10 cellular contexts compared by ENCODE assay signal in genomic region chr10:133259603-133259992, GRCh38. TPM values are rescaled to one million over a fixed set of nuclear protein-coding genes. Genes with fewer than 3 reads are reported as not detected.
A peak's percentile ranks its signal among the peaks of the same experiment; 100 is the strongest.
DNase-seq lines count a peak whose midpoint lies in the region; ATAC-seq and TF ChIP-seq lines count a peak whose summit lies in the region.
"Had no signal": no experiment of that assay in that cellular context is flagged by ENCODE, and none has a peak within 500 bp of the region (broad histone marks: within the 10 kb centered on the region; RNA-seq: fewer than 3 reads in every experiment).

No MANE protein-coding gene starts in this region.

- DNase-seq in CD4-positive, alpha-beta memory T cell, result peak in 1 of 5 donors; percentile 39
- DNase-seq in MG63 (peak; percentile 17), osteocyte (ENCODE audit: extremely low spot score, unreplicated experiment) (no peak), kidney tubule cell (ENCODE audit: low spot score) (no peak), NOMO-1 treated with DMSO at 0.1 percent for 48 hours (lab: John Stamatoyannopoulos, UW; ENCODE audit: unreplicated experiment) (no peak)
- DNase-seq in central memory CD8-positive, alpha-beta T cell (ENCODE audit: low spot score in 2 of 2), result no peak
- DNase-seq: DMS79 treated with DMSO at 0.1 percent for 48 hours had no signal

- H3K9me3 ChIP-seq in CD4-positive, alpha-beta memory T cell (ENCODE audit: control insufficient read depth in 1 of 2, low read length in 2 of 2), result no peaks in the 10 kb centered on the region
- H3K9me3 ChIP-seq in MG63, result no peaks in the 10 kb centered on the region
- H3K9me3 ChIP-seq: testis had no signal

- peak overlapping the region; percentile 72 for H3K27ac ChIP-seq in CD4-positive, alpha-beta memory T cell (ENCODE audit: low read depth, low read length)

- no peaks in the 10 kb centered on the region for H3K9me3 Mint-ChIP-seq in CD4-positive, alpha-beta memory T cell
- H3K9me3 Mint-ChIP-seq in central memory CD8-positive, alpha-beta T cell, result no peaks in the 10 kb centered on the region
- H3K9me3 Mint-ChIP-seq in osteocyte (ENCODE audit: unreplicated experiment), result no peaks in the 10 kb centered on the region

- CTCF ChIA-PET in CD4-positive, alpha-beta memory T cell (lab: Charles Lee; ENCODE audit: partially characterized antibody), result interaction anchor here (1.0 to 5.6 kb wide), 7 partner anchors 8 to 116 kb away, joined by 3 to 22 read pairs (median 6); no protein-coding TSS in a partner anchor

- peaks cover 23 to 77% (median 57%) of the 10 kb centered on the region in 4 donors for H3K4me1 Mint-ChIP-seq in CD4-positive, alpha-beta memory T cell
- H3K4me1 Mint-ChIP-seq in central memory CD8-positive, alpha-beta T cell, result peaks cover 48% of the 10 kb centered on the region
- H3K4me1 Mint-ChIP-seq in osteocyte (ENCODE audit: unreplicated experiment), result peaks cover 33% of the 10 kb centered on the region

- no peaks in the 10 kb centered on the region for H3K27me3 ChIP-seq in CD4-positive, alpha-beta memory T cell (ENCODE audit: insufficient read depth, low read length)
- H3K27me3 ChIP-seq in MG63, result no peaks in the 10 kb centered on the region
- H3K27me3 ChIP-seq: testis had no signal

- H3K27me3 Mint-ChIP-seq in CD4-positive, alpha-beta memory T cell, result peaks cover 0 to 4% of the 10 kb centered on the region in 2 donors
- no peaks in the 10 kb centered on the region for H3K27me3 Mint-ChIP-seq in central memory CD8-positive, alpha-beta T cell
- no peaks in the 10 kb centered on the region for H3K27me3 Mint-ChIP-seq in osteocyte (ENCODE audit: unreplicated experiment)

- H3K36me3 ChIP-seq in CD4-positive, alpha-beta memory T cell (ENCODE audit: insufficient read depth, low read length), result no peaks in the 10 kb centered on the region
- no peaks in the 10 kb centered on the region for H3K36me3 ChIP-seq in MG63

- H3K4me1 ChIP-seq in CD4-positive, alpha-beta memory T cell (ENCODE audit: insufficient read depth, low read length), result peaks cover 71% of the 10 kb centered on the region

- intact Hi-C loops in CD4-positive, alpha-beta memory T cell (cut with micrococcal nuclease), result loop anchor here (10.0 kb wide), 1 partner anchor 1355 kb away; the partner anchor contains the start of gene PPP2R2D

- H3K4me3 Mint-ChIP-seq in CD4-positive, alpha-beta memory T cell, result peak overlapping the region; percentile 55 to 89 (median 77)
- H3K4me3 Mint-ChIP-seq in central memory CD8-positive, alpha-beta T cell, result peak overlapping the region; percentile 74
- peak overlapping the region; percentile 40 for H3K4me3 Mint-ChIP-seq in osteocyte (ENCODE audit: unreplicated experiment)

- peak overlapping the region; percentile 95 to 99 (median 98) for H3K27ac Mint-ChIP-seq in CD4-positive, alpha-beta memory T cell
- H3K27ac Mint-ChIP-seq in central memory CD8-positive, alpha-beta T cell (ENCODE audit: low read depth), result peak overlapping the region; percentile 90
- H3K27ac Mint-ChIP-seq in osteocyte (ENCODE audit: unreplicated experiment), result peak overlapping the region; percentile 85

- peaks cover 0 to 9% of the 10 kb centered on the region in 2 donors for H3K36me3 Mint-ChIP-seq in CD4-positive, alpha-beta memory T cell
- peaks cover 12% of the 10 kb centered on the region for H3K36me3 Mint-ChIP-seq in central memory CD8-positive, alpha-beta T cell (ENCODE audit: insufficient read depth)
- H3K36me3 Mint-ChIP-seq in osteocyte (ENCODE audit: unreplicated experiment), result no peaks in the 10 kb centered on the region

- POLR2A ChIA-PET in CD4-positive, alpha-beta memory T cell (lab: Charles Lee; ENCODE audit: partially characterized antibody), result interaction anchor here (0.8 to 13.2 kb wide), 7 partner anchors 8 to 131 kb away, joined by 3 to 236 read pairs (median 6); partner anchors contain the start of gene ADAM8

- no peak overlapping the region for H3K4me3 ChIP-seq in CD4-positive, alpha-beta memory T cell (ENCODE audit: low read length in 2 of 2)
- no peak overlapping the region for H3K4me3 ChIP-seq in MG63
- H3K4me3 ChIP-seq: testis had no signal

- no peak for TF ChIP-seq CTCF in osteocyte (IDR thresholded peaks at IDR 0.05)

- ATAC-seq in central memory CD8-positive, alpha-beta T cell (replicated peaks; ENCODE audit: extremely low read depth, poor library complexity, severe bottlenecking), result no peak
- ATAC-seq in GM19351 (IDR thresholded peaks at IDR 0.05; ENCODE audit: unreplicated experiment), result no peak
- no peak for ATAC-seq in GM21619 (IDR thresholded peaks at IDR 0.05; ENCODE audit: unreplicated experiment)

RNA-seq across cellular contexts. Expression of gene ADAM8, which starts 17.1 kb away (rescaled TPM):
- total RNA-seq in CD4-positive, alpha-beta memory T cell, result 10 to 100 TPM; 87.2 to 90.3 TPM
- 10 to 100 TPM; 63.9 to 97.8 TPM for polyA plus RNA-seq in CD4-positive, alpha-beta memory T cell
- total RNA-seq in MG63 (2014; rRNA removed; shearing (Covaris generic); ENCODE audit: low replicate concordance), result 0.52 and 1.5 TPM in 2 replicates
- total RNA-seq in osteocyte, result 2.9 and 6.0 TPM in 2 replicates

RNA-seq across cellular contexts. Expression of gene VENTX, which starts 21.9 kb away (rescaled TPM):
- not detected for total RNA-seq in CD4-positive, alpha-beta memory T cell
- not detected for polyA plus RNA-seq in CD4-positive, alpha-beta memory T cell
- total RNA-seq in MG63 (2014; rRNA removed; shearing (Covaris generic); ENCODE audit: low replicate concordance), result not detected in 2 replicates
- total RNA-seq in osteocyte, result not detected in 2 replicates

RNA-seq across cellular contexts. Expression of gene UTF1, which starts 29.6 kb away (rescaled TPM):
- total RNA-seq in CD4-positive, alpha-beta memory T cell, result not detected
- not detected for polyA plus RNA-seq in CD4-positive, alpha-beta memory T cell
- not detected in 2 replicates for total RNA-seq in MG63 (2014; rRNA removed; shearing (Covaris generic); ENCODE audit: low replicate concordance)
- total RNA-seq in osteocyte, result not detected in 2 replicates

RNA-seq across cellular contexts. Expression of gene TUBGCP2, which starts 49.1 kb away (rescaled TPM):
- 10 to 100 TPM; 66.5 to 74.0 TPM for total RNA-seq in CD4-positive, alpha-beta memory T cell
- polyA plus RNA-seq in CD4-positive, alpha-beta memory T cell, result 10 to 100 TPM; 14.1 to 40.8 TPM
- total RNA-seq in MG63 (2014; rRNA removed; shearing (Covaris generic); ENCODE audit: low replicate concordance), result 58.6 and 80.8 TPM in 2 replicates
- total RNA-seq in osteocyte, result 67.2 and 75.2 TPM in 2 replicates

RNA-seq across cellular contexts. Expression of gene ZNF511, which starts 49.1 kb away (rescaled TPM):
- 10 to 100 TPM; 31.5 to 33.1 TPM for total RNA-seq in CD4-positive, alpha-beta memory T cell
- polyA plus RNA-seq in CD4-positive, alpha-beta memory T cell, result 100 to 1,000 TPM in 1 of 2 donors, 10 to 100 TPM in 1; 69.0 to 107 TPM
- 42.0 and 75.7 TPM in 2 replicates for total RNA-seq in MG63 (2014; rRNA removed; shearing (Covaris generic); ENCODE audit: low replicate concordance)
- total RNA-seq in osteocyte, result 35.1 and 39.1 TPM in 2 replicates

Comparison
In these comparisons a context has a peak if more than half of its experiments do, and no peak if none do; other contexts are left out.
1. RNA of gene ADAM8, which starts 17.1 kb away (total RNA-seq): 87.2 to 90.3 TPM in CD4-positive, alpha-beta memory T cell; 2.9 to 6.0 TPM in osteocyte and 0.52 to 1.5 TPM in MG63; every median in the first group is over 10 times any median in the second.
2. Peak in every context shown above with its lines, with median percentiles within 50 percentile points of each other: H3K27ac Mint-ChIP-seq and H3K4me3 Mint-ChIP-seq.